ENCODE assay signal across 8 cellular contexts in genomic region chr11:48001438-48002021, GRCh38. TPM values are rescaled to one million over a fixed set of nuclear protein-coding genes. Genes with fewer than 3 reads are reported as not detected.
DNase-seq lines count a peak whose midpoint lies in the region; ATAC-seq, FAIRE-seq and TF ChIP-seq lines count a peak whose summit lies in the region.

No MANE protein-coding gene starts in this region.

- H3K9me3 ChIP-seq in OCI-LY1 (ENCODE audit: low read length), result no peaks in the 10 kb centered on the region
- no peaks in the 10 kb centered on the region for H3K9me3 ChIP-seq in liver (ENCODE audit: control insufficient read depth in 4 of 4, low read length in 3 of 4)

- no peak for TF ChIP-seq CTCF in OCI-LY1 (IDR thresholded peaks at IDR 0.05; ENCODE audit: low read length)
- TF ChIP-seq CTCF in liver (IDR thresholded peaks at IDR 0.05; ENCODE audit: low read depth, low read length, missing input control), result no peak

- H3K9ac ChIP-seq in OCI-LY1 (ENCODE audit: low read length) (peak overlapping the region; percentile 55), liver (ENCODE audit: low read depth in 1 of 2, low read length in 2 of 2) (peak overlapping the region; percentile 23 to 46)

- no peak for TF ChIP-seq POLR2A in GM12892 (IDR thresholded peaks at IDR 0.05; ENCODE audit: low read depth, low read length)

- 25% methylated on average over 2 of the region's 2 CpGs for WGBS in liver

- peaks cover 10% of the 10 kb centered on the region for H3F3A ChIP-seq in OCI-LY1 (ENCODE audit: insufficient read depth, low read length)

- peak overlapping the region; percentile 41 for H3K4me3 ChIP-seq in OCI-LY1 (ENCODE audit: low read depth, low read length, poor library complexity, severe bottlenecking)
- H3K4me3 ChIP-seq in liver (ENCODE audit: low read depth in 1 of 3, low read length in 3 of 3), result peak overlapping the region in 1 of 3 donors; percentile 1

- H3K79me2 ChIP-seq in OCI-LY1 (ENCODE audit: insufficient read depth, low read length), result peaks cover 84% of the 10 kb centered on the region

- H3K27ac ChIP-seq in OCI-LY1 (ENCODE audit: low read depth, low read length, poor library complexity, severe bottlenecking), result peak overlapping the region; percentile 98
- peak overlapping the region; percentile 69 to 83 for H3K27ac ChIP-seq in liver (ENCODE audit: low read depth in 1 of 2, low read length in 2 of 2)

- peaks cover 6% of the 10 kb centered on the region; the same call in 1 of the 2 replicates for H3K36me3 ChIP-seq in OCI-LY1 (ENCODE audit: insufficient read depth, low read length)
- H3K36me3 ChIP-seq in liver (ENCODE audit: control insufficient read depth in 4 of 4, insufficient read depth in 3 of 4, low read depth in 1 of 4, low read length in 3 of 4), result no peaks in the 10 kb centered on the region

- H3K9me2 ChIP-seq in OCI-LY1 (ENCODE audit: low read depth, low read length), result no peaks in the 10 kb centered on the region

- TF ChIP-seq RAD21 in liver (IDR thresholded peaks at IDR 0.05), result peak; percentile 56 to 58

- DNase-seq in GM12892 (ENCODE audit: insufficient read length), result no peak
- peak; percentile 77 for DNase-seq in activated naive CD4-positive, alpha-beta T cell treated with anti-CD3 and anti-CD28 coated beads, Interleukin-2, amount 50 U/mL, for 16 hours
- DNase-seq in stromal cell of bone marrow (ENCODE audit: low read depth), result peak; percentile 84
- DNase-seq in DMS79 treated with DMSO at 0.1 percent for 48 hours (lab: John Stamatoyannopoulos, UW), result no peak
- no peak for DNase-seq in nucleus accumbens (lab: John Stamatoyannopoulos, UW)

- peak; percentile 48 for ATAC-seq in HG02623 (IDR thresholded peaks at IDR 0.05; ENCODE audit: unreplicated experiment)

- no peak overlapping the region for H2AFZ ChIP-seq in OCI-LY1 (ENCODE audit: low read length)

- FAIRE-seq in GM12892 (lab: Jason Lieb, UNC), result peak; percentile 84

- H3K27me3 ChIP-seq in OCI-LY1 (ENCODE audit: insufficient read depth, low read length), result no peaks in the 10 kb centered on the region
- H3K27me3 ChIP-seq in liver (ENCODE audit: control insufficient read depth in 4 of 4, insufficient read depth in 4 of 4, low read length in 3 of 4), result no peaks in the 10 kb centered on the region

- no peaks in the 10 kb centered on the region for H4K20me1 ChIP-seq in OCI-LY1 (ENCODE audit: insufficient read depth, low read length)

- H3K4me2 ChIP-seq in OCI-LY1 (ENCODE audit: low read length), result peak overlapping the region; percentile 57

- H3K4me1 ChIP-seq in OCI-LY1 (ENCODE audit: insufficient read depth, low read length, severe bottlenecking), result peaks cover 100% of the 10 kb centered on the region
- peaks cover 25 to 89% (median 78%) of the 10 kb centered on the region in 4 donors for H3K4me1 ChIP-seq in liver (ENCODE audit: control insufficient read depth in 4 of 4, insufficient read depth in 4 of 4, low read length in 3 of 4)

TF ChIP-seq in liver, 16 proteins besides CTCF, POLR2A, EP300 and RAD21:
- TF ChIP-seq MAX (IDR thresholded peaks at IDR 0.05), result peak; percentile 62
- peak in 1 of 2 donors; percentile 27 for TF ChIP-seq EGR1 (IDR thresholded peaks at IDR 0.05; ENCODE audit: low read depth in 2 of 2)
- TF ChIP-seq FOXA1 (IDR thresholded peaks at IDR 0.05), result peak; percentile 27
- peak; percentile 43 for TF ChIP-seq TAF1 (conservative IDR thresholded peaks at IDR 0.05)
- TF ChIP-seq REST (IDR thresholded peaks at IDR 0.05), result peak; percentile 36
- no peak for TF ChIP-seq ATF3 (IDR thresholded peaks at IDR 0.05)
- TF ChIP-seq NR2F2 (IDR thresholded peaks at IDR 0.05), result no peak
- TF ChIP-seq GABPA (IDR thresholded peaks at IDR 0.05 in 1 of 2, conservative IDR thresholded peaks at IDR 0.05 in 1 of 2), result no peak
- TF ChIP-seq ZBTB33 (IDR thresholded peaks at IDR 0.05), result peak; percentile 43
- TF ChIP-seq HNF4A (conservative IDR thresholded peaks at IDR 0.05), result peak; percentile 72 to 74
- TF ChIP-seq HNF4G (IDR thresholded peaks at IDR 0.05), result peak; percentile 16
- peak; percentile 68 for TF ChIP-seq FOXA2 (IDR thresholded peaks at IDR 0.05)
- TF ChIP-seq SP1 (IDR thresholded peaks at IDR 0.05), result peak; percentile 89
- peak; percentile 65 for TF ChIP-seq YY1 (IDR thresholded peaks at IDR 0.05)
- TF ChIP-seq JUND (IDR thresholded peaks at IDR 0.05), result peak in 1 of 2 donors; percentile 52
- peak; percentile 80 to 81 for TF ChIP-seq RXRA (IDR thresholded peaks at IDR 0.05)
TF ChIP-seq in liver: peak in this region for 13.

RNA-seq across cellular contexts. Expression of gene PTPRJ, which starts 21.2 kb away (rescaled TPM):
- polyA plus RNA-seq in GM12892 (2012; ENCODE audit: missing spikeins), result 6.9 TPM
- 10 to 100 TPM; 23.3 to 24.7 TPM for total RNA-seq in liver
- polyA plus RNA-seq in liver, result 1 to 10 TPM; 4.1 to 5.8 TPM

Comparison
In these comparisons a context has a peak if more than half of its experiments do, and no peak if none do; other contexts are left out.
1. DNase-seq: peak in activated naive CD4-positive, alpha-beta T cell treated with anti-CD3 and anti-CD28 coated beads, Interleukin-2, amount 50 U/mL, for 16 hours (single experiment) and stromal cell of bone marrow (single experiment); none in GM12892 (single experiment), DMS79 treated with DMSO at 0.1 percent for 48 hours (single experiment) and nucleus accumbens (0 of 56).